Comparison of ENCODE assay signal across 16 cellular contexts in the genomic region with DNA sequence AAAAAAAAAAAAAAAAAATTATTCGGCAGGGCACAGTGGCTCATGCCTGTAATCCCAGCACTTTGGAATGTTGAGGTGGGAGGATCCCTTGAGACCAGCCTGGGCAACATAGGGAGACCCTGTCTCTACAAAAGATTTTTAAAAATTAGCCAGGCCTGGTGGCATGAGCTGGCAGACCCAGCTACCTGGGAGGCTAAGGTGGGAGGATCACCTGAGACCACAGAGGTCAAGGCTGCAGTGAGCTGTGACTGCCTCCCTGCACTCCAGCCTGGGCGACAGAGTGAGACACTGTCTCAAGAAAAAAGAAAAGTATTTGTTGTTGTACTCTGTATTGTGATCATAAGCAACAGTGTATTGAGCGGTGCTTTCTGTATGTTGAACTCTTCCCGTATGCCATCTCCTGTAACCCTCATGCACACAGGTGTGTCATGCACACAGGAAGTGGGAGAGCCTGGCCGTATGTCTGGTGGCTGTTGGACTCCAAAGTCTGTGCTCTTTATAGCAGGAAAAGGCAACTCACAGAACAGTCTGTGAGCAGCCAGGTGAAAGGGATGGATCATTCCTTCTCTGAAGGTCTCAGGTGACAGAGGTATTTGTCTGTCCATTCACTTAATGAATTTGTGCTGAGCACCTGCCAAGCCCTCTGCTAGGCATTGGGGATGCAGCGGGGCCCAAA. TPM values are rescaled to one million over a fixed set of nuclear protein-coding genes. Genes with fewer than 3 reads are reported as not detected.
A peak's percentile ranks its signal among the peaks of the same experiment; 100 is the strongest.
DNase-seq lines count a peak whose midpoint lies in the region; ATAC-seq and TF ChIP-seq lines count a peak whose summit lies in the region.
"Had no signal": no experiment of that assay in that cellular context is flagged by ENCODE, and none has a peak within 500 bp of the region (broad histone marks: within the 10 kb centered on the region; RNA-seq: fewer than 3 reads in every experiment).

No MANE protein-coding gene starts in this region.

- H3K4me3 ChIP-seq in body of pancreas (no peak overlapping the region), mucosa of descending colon (no peak overlapping the region)
- H3K4me3 ChIP-seq: ovary, SK-N-MC, uterus had no signal

- ATAC-seq in body of pancreas (no peak), mucosa of descending colon (peak; percentile 79), HG03045 (IDR thresholded peaks at IDR 0.05; ENCODE audit: unreplicated experiment) (no peak)

- H3K36me3 ChIP-seq in body of pancreas (replicated peaks in 1 of 2; ENCODE audit: insufficient read depth in 1 of 2, low read depth in 2 of 2) = no peaks in the 10 kb centered on the region
- H3K36me3 ChIP-seq in mucosa of descending colon (ENCODE audit: low read depth) = no peaks in the 10 kb centered on the region
- H3K36me3 ChIP-seq: ovary, uterus had no signal

- intact Hi-C loops in body of pancreas (cut with DNase I) = no loop called here
- intact Hi-C loops in mucosa of descending colon (cut with DNase I, micrococcal nuclease) = no loop called here

- H3K27ac ChIP-seq in 22Rv1 = peak overlapping the region; percentile 68
- peak overlapping the region; percentile 57 to 92 (median 74) for H3K27ac ChIP-seq in body of pancreas
- H3K27ac ChIP-seq: ovary, SK-N-MC, uterus had no signal

- DNase-seq in DMS153 (lab: John Stamatoyannopoulos, UW) (peak; percentile 18), body of pancreas (no peak), mucosa of descending colon (peak; percentile 58 to 69 (median 66)), G401 (ENCODE audit: low spot score) (no peak), HK-2 (ENCODE audit: unreplicated experiment) (no peak), C1 segment of cervical spinal cord (lab: John Stamatoyannopoulos, UW) (no peak)
- DNase-seq: activated CD8-positive, alpha-beta memory T cell treated with anti-CD3 and anti-CD28 coated beads, Interleukin-2, amount 50 U/mL, for 4 hours; H7; Karpas-422; NCI-H2081; ovary; uterus had no signal

- no peaks in the 10 kb centered on the region for H3K27me3 ChIP-seq in body of pancreas
- H3K27me3 ChIP-seq: ovary, uterus had no signal

- TF ChIP-seq POLR2A in body of pancreas (IDR thresholded peaks at IDR 0.05) = no peak

- H3K4me1 ChIP-seq in body of pancreas (peaks cover 87% of the 10 kb centered on the region), mucosa of descending colon (ENCODE audit: low read depth) (peaks cover 55% of the 10 kb centered on the region)
- H3K4me1 ChIP-seq: uterus had no signal

- H3K9me3 ChIP-seq in body of pancreas (no peaks in the 10 kb centered on the region), mucosa of descending colon (no peaks in the 10 kb centered on the region)
- H3K9me3 ChIP-seq: ovary, uterus had no signal

- in situ Hi-C loops in G401 (cut with HindIII; ENCODE audit: low sequenced_read_pairs) = no loop called here

- no peak for TF ChIP-seq CTCF in 22Rv1 (IDR thresholded peaks at IDR 0.05)
- no peak for TF ChIP-seq CTCF in body of pancreas (IDR thresholded peaks at IDR 0.05)
- no peak for TF ChIP-seq CTCF in mucosa of descending colon (IDR thresholded peaks at IDR 0.05)

- WGBS in body of pancreas, 2 donors = 51 to 54% methylated on average over 6 of the region's 6 CpGs

RNA-seq across cellular contexts. Expression of a gene that starts 17.2 kb away (rescaled TPM):
- 100 to 1,000 TPM in 1 of 2 donors, 10 to 100 TPM in 1; 95.3 to 107 TPM for total RNA-seq in body of pancreas
- 100 to 1,000 TPM; 284 to 777 (median 667) TPM for total RNA-seq in mucosa of descending colon
- total RNA-seq in G401 (2014; rRNA removed; shearing (Covaris generic)) = 1.9 and 2.4 TPM in 2 replicates
- total RNA-seq: lung microvascular endothelial cell had no signal

Comparison
In these comparisons a context has a peak if more than half of its experiments do, and no peak if none do; other contexts are left out.
1. DNase-seq: peak in DMS153 (single experiment) and mucosa of descending colon (3 of 3); none in body of pancreas (0 of 4), G401 (single experiment), HK-2 (single experiment) and C1 segment of cervical spinal cord (0 of 14).
2. RNA of a gene that starts 17.2 kb away (total RNA-seq): 284 to 777 TPM in mucosa of descending colon and 95.3 to 107 TPM in body of pancreas; 1.9 to 2.4 TPM in G401; every median in the first group is over 10 times any median in the second.